Comparison of ENCODE assay signal across 8 cellular contexts in genomic region chr7:100852048-100852872, GRCh38. TPM values are rescaled to one million over a fixed set of nuclear protein-coding genes. Genes with fewer than 3 reads are reported as not detected.
DNase-seq lines count a peak whose midpoint lies in the region; ATAC-seq and TF ChIP-seq lines count a peak whose summit lies in the region.

Gene SLC12A9, plus strand, starts transcription at chr7:100852713. Its CDS starts 1,485 bp downstream, at chr7:100854198.

- WGBS in liver: under 1% methylated on average over 71 of the region's 71 CpGs

- ATAC-seq in HG03520 (IDR thresholded peaks at IDR 0.05; ENCODE audit: unreplicated experiment): peak; percentile 82

- no peaks in the 10 kb centered on the region for H3K27me3 ChIP-seq in BE2C
- no peaks in the 10 kb centered on the region for H3K27me3 ChIP-seq in dorsolateral prefrontal cortex
- H3K27me3 ChIP-seq in liver (ENCODE audit: control insufficient read depth in 4 of 4, insufficient read depth in 4 of 4, low read length in 3 of 4): no peaks in the 10 kb centered on the region

- peak within 1 kb of the TSS; percentile 78 for H3K4me3 ChIP-seq in BE2C (ENCODE audit: low read depth, low read length)
- peak within 1 kb of the TSS; percentile 45 to 92 (median 82) for H3K4me3 ChIP-seq in dorsolateral prefrontal cortex
- peak within 1 kb of the TSS; percentile 4 to 67 (median 63) for H3K4me3 ChIP-seq in liver (ENCODE audit: low read depth in 1 of 3, low read length in 3 of 3)

- DNase-seq in BE2C (peak; percentile 97), GM19240 (ENCODE audit: insufficient read length, low spot score) (peak; percentile 97), NCI-H748 (lab: John Stamatoyannopoulos, UW; ENCODE audit: unreplicated experiment) (peak; percentile 93), dorsolateral prefrontal cortex (peak; percentile 75 to 94 (median 88))
- peak; percentile 80 to 82 for DNase-seq in activated CD4-positive, alpha-beta T cell treated with anti-CD3 and anti-CD28 coated beads, Interleukin-2, amount 50 U/mL, for 4 hours
- DNase-seq in stimulated activated CD4-positive, alpha-beta T cell treated with anti-CD3 and anti-CD28 coated beads, Interleukin-4, amount 100 ng/mL, for 1 hour: peak; percentile 88

- peak; percentile 95 to 97 for TF ChIP-seq RAD21 in liver (IDR thresholded peaks at IDR 0.05)

- H3K9ac ChIP-seq in liver (ENCODE audit: low read depth in 1 of 2, low read length in 2 of 2): peak within 1 kb of the TSS in 1 of 2 donors; percentile 28

- H3K36me3 ChIP-seq in BE2C (no peaks in the 10 kb centered on the region), liver (ENCODE audit: control insufficient read depth in 4 of 4, insufficient read depth in 3 of 4, low read depth in 1 of 4, low read length in 3 of 4) (peaks cover 0 to 2% (median 0%) of the 10 kb centered on the region in 4 donors)

- H3K4me1 ChIP-seq in BE2C (0 out of 2 replicates have a peak, but pooled peaks cover 2% of the 10 kb centered on the region), liver (ENCODE audit: control insufficient read depth in 4 of 4, insufficient read depth in 4 of 4, low read length in 3 of 4) (peaks cover 7 to 17% (median 11%) of the 10 kb centered on the region in 4 donors)

- intact Hi-C loops in dorsolateral prefrontal cortex (cut with DNase I): loop anchor here (2.0 to 10.0 kb wide), 7 partner anchors 13 to 387 kb away; partner anchors contain the start of genes NYAP1 (in 1 of the 2), POP7 (in 1 of the 2) and SPACDR (in 1 of the 2)

- peak within 1 kb of the TSS in 56 of 59 donors; percentile 9 to 90 (median 82) for H3K27ac ChIP-seq in dorsolateral prefrontal cortex
- H3K27ac ChIP-seq in liver (ENCODE audit: low read depth in 1 of 2, low read length in 2 of 2): peak within 1 kb of the TSS; percentile 42 to 48

- no peaks in the 10 kb centered on the region for H3K9me3 ChIP-seq in BE2C
- no peaks in the 10 kb centered on the region for H3K9me3 ChIP-seq in liver (ENCODE audit: control insufficient read depth in 4 of 4, low read length in 3 of 4)

- TF ChIP-seq CTCF in BE2C (IDR thresholded peaks at IDR 0.05; ENCODE audit: low read depth, low read length) (peak; percentile 89), dorsolateral prefrontal cortex (IDR thresholded peaks at IDR 0.05 in 54 of 56, conservative IDR thresholded peaks at IDR 0.05 in 2 of 56; ENCODE audit: low read depth in 1 of 56, partially characterized antibody in 56 of 56) (peak; percentile 63 to 97 (median 93)), liver (IDR thresholded peaks at IDR 0.05; ENCODE audit: low read depth, low read length, missing input control) (peak; percentile 92)

TF ChIP-seq in liver, 16 proteins besides CTCF, POLR2A, EP300 and RAD21:
- TF ChIP-seq JUND (IDR thresholded peaks at IDR 0.05): no peak
- TF ChIP-seq RXRA (IDR thresholded peaks at IDR 0.05): peak; percentile 6 to 22
- no peak for TF ChIP-seq HNF4G (IDR thresholded peaks at IDR 0.05)
- peak; percentile 35 for TF ChIP-seq SP1 (IDR thresholded peaks at IDR 0.05)
- TF ChIP-seq FOXA1 (IDR thresholded peaks at IDR 0.05): no peak
- TF ChIP-seq NR2F2 (IDR thresholded peaks at IDR 0.05): no peak
- TF ChIP-seq REST (IDR thresholded peaks at IDR 0.05): peak; percentile 25
- peak; percentile 95 for TF ChIP-seq MAX (IDR thresholded peaks at IDR 0.05)
- no peak for TF ChIP-seq ZBTB33 (IDR thresholded peaks at IDR 0.05)
- TF ChIP-seq TAF1 (conservative IDR thresholded peaks at IDR 0.05): no peak
- TF ChIP-seq, protein P1, sequence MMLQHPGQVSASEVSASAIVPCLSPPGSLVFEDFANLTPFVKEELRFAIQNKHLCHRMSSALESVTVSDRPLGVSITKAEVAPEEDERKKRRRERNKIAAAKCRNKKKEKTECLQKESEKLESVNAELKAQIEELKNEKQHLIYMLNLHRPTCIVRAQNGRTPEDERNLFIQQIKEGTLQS (IDR thresholded peaks at IDR 0.05): no peak
- TF ChIP-seq YY1 (IDR thresholded peaks at IDR 0.05): peak; percentile 43
- no peak for TF ChIP-seq HNF4A (conservative IDR thresholded peaks at IDR 0.05)
- TF ChIP-seq GABPA (IDR thresholded peaks at IDR 0.05 in 1 of 2, conservative IDR thresholded peaks at IDR 0.05 in 1 of 2): no peak
- no peak for TF ChIP-seq EGR1 (IDR thresholded peaks at IDR 0.05; ENCODE audit: low read depth in 2 of 2)
- no peak for TF ChIP-seq FOXA2 (IDR thresholded peaks at IDR 0.05)

RNA-seq across cellular contexts. Expression of gene SLC12A9, which starts in this region (rescaled TPM):
- 60.4 TPM for polyA plus RNA-seq in BE2C (2012; ENCODE audit: insufficient read depth, insufficient read length, low read depth)
- 10 to 100 TPM; 15.8 to 54.2 (median 30.1) TPM for total RNA-seq in dorsolateral prefrontal cortex
- total RNA-seq in liver: 10 to 100 TPM; 10.5 to 17.2 TPM
- polyA plus RNA-seq in liver: 1 to 10 TPM; 1.8 to 8.4 TPM

Comparison
In these comparisons a context has a peak if more than half of its experiments do, and no peak if none do; other contexts are left out.
1. Peak in every context shown above with its lines: DNase-seq, ATAC-seq, H3K4me3 ChIP-seq and H3K27ac ChIP-seq.